ENCODE assay signal across 20 cellular contexts in genomic region chr17:69331746-69332145, GRCh38. TPM values are rescaled to one million over a fixed set of nuclear protein-coding genes. Genes with fewer than 3 reads are reported as not detected.
A peak's percentile ranks its signal among the peaks of the same experiment; 100 is the strongest.
DNase-seq lines count a peak whose midpoint lies in the region; ATAC-seq, FAIRE-seq and TF ChIP-seq lines count a peak whose summit lies in the region.
"Had no signal": no experiment of that assay in that cellular context is flagged by ENCODE, and none has a peak within 500 bp of the region (broad histone marks: within the 10 kb centered on the region; RNA-seq: fewer than 3 reads in every experiment).

No MANE protein-coding gene starts in this region.

- H3K4me1 ChIP-seq in kidney (ENCODE audit: control insufficient read depth in 1 of 2, insufficient read depth in 1 of 2, low read depth in 1 of 2, low read length in 2 of 2), result peaks cover 0 to 4% of the 10 kb centered on the region in 2 donors
- H3K4me1 ChIP-seq: A549 had no signal

- no peaks in the 10 kb centered on the region for H3K9me3 ChIP-seq in kidney (ENCODE audit: control insufficient read depth in 1 of 2, low read length in 2 of 2)

- no peak overlapping the region for H3K9ac ChIP-seq in kidney (ENCODE audit: low read length in 2 of 2)

- H3K36me3 ChIP-seq in kidney (ENCODE audit: control insufficient read depth in 1 of 2, insufficient read depth in 2 of 2, low read length in 2 of 2), result no peaks in the 10 kb centered on the region

- ATAC-seq in HG03469 (IDR thresholded peaks at IDR 0.05; ENCODE audit: unreplicated experiment), result no peak
- ATAC-seq: A549; CD8-positive, alpha-beta T cell had no signal

- TF ChIP-seq CTCF in GM12865 (IDR thresholded peaks at IDR 0.05; ENCODE audit: insufficient read depth, low read depth, low read length, missing control alignments), result no peak
- no peak for TF ChIP-seq CTCF in kidney (IDR thresholded peaks at IDR 0.05; ENCODE audit: borderline replicate concordance, extremely low read depth, insufficient read depth)

- intact Hi-C loops in kidney (cut with DNase I), result loop anchor here (10.0 kb wide), 1 partner anchor 193 kb away; no protein-coding TSS in a partner anchor

- peak; percentile 29 for DNase-seq in DMS53 (lab: John Stamatoyannopoulos, UW)
- no peak for DNase-seq in DMS53 treated with DMSO at 0.1 percent for 48 hours (lab: John Stamatoyannopoulos, UW; ENCODE audit: unreplicated experiment)
- DNase-seq in GM12865 (ENCODE audit: low read depth), result peak; percentile 6
- peak; percentile 18 to 52 for DNase-seq in NCI-H524 (lab: John Stamatoyannopoulos, UW)
- peak; percentile 1 for DNase-seq in myocyte (ENCODE audit: low read depth)
- DNase-seq in kidney, result no peak
- no peak for DNase-seq in CD1c-positive myeloid dendritic cell (ENCODE audit: extremely low spot score)
- DNase-seq: AML-193; CD8-positive, alpha-beta T cell; DMS153; DND-41; EL; H9 had no signal

- H3K4me3 ChIP-seq in GM12865 (ENCODE audit: low read depth, low read length) (no peak overlapping the region), kidney (ENCODE audit: low read length in 2 of 2) (no peak overlapping the region)
- H3K4me3 ChIP-seq: A549 had no signal

- no peak overlapping the region for H3K27ac ChIP-seq in kidney (ENCODE audit: low read depth in 2 of 2, low read length in 2 of 2)
- H3K27ac ChIP-seq: 22Rv1, A549, C4-2B had no signal

- FAIRE-seq in kidney (lab: Jason Lieb, UNC), result no peak
- FAIRE-seq: A549, GM12891, GM19239, H1 had no signal

RNA-seq across cellular contexts. Expression of gene ABCA5, which starts 4.8 kb away (rescaled TPM):
- total RNA-seq in myocyte, result 1.1 and 1.2 TPM in 2 replicates
- 0.30 TPM for polyA plus RNA-seq in myocyte (2012)
- total RNA-seq in kidney, result 25.1 TPM
- polyA plus RNA-seq in kidney (ENCODE audit: insufficient read depth, low read depth, low replicate concordance), result 19.0 TPM

Comparison
In these comparisons a context has a peak if more than half of its experiments do, and no peak if none do; other contexts are left out.
1. DNase-seq: peak in DMS53 (single experiment), GM12865 (single experiment), NCI-H524 (2 of 2) and myocyte (single experiment); none in DMS53 treated with DMSO at 0.1 percent for 48 hours (single experiment), kidney (single experiment) and CD1c-positive myeloid dendritic cell (single experiment).
2. RNA of gene ABCA5, which starts 4.8 kb away (total RNA-seq): 25.1 TPM in kidney (single experiment); 1.1 to 1.2 TPM in myocyte; every median in the first group is over 10 times any median in the second.